ENCODE assay signal across 8 cellular contexts in the genomic region with DNA sequence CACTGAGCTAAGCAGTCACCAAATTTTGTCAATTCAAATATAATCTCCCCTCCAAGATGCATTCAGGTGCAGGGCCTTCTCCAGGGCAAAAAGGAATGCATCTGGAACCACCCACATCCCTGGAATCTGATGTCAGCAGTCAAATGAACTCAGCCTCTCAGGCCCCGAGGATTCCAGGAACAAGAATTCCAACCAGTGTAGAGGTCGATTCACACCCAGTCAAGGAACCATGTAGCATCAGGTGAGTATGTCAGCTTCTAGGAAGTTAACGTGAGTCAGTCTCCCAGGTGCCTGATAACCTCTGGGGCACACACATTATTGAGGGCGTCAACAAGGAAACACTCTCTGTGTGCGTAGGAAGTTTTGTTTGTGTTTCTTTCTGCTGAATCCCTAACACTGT.
A peak's percentile ranks its signal among the peaks of the same experiment; 100 is the strongest.
DNase-seq lines count a peak whose midpoint lies in the region; ATAC-seq, FAIRE-seq and TF ChIP-seq lines count a peak whose summit lies in the region.
"Not testable (repeated sequence)": the region's sequence is repeated elsewhere in the genome, so short reads cannot be mapped to it uniquely, and the experiment has no call there.

No MANE protein-coding gene starts in this region.

- H3K18ac ChIP-seq in trophoblast cell (ENCODE audit: low read length), result not testable (repeated sequence)

- not testable (repeated sequence) for H3K23ac ChIP-seq in trophoblast cell (ENCODE audit: low read length)

- not testable (repeated sequence) for H4K8ac ChIP-seq in trophoblast cell (ENCODE audit: low read depth, low read length)

- not testable (repeated sequence) for ATAC-seq in PC-3
- ATAC-seq in body of pancreas, result peak; percentile 89
- ATAC-seq in lung (ENCODE audit: insufficient read depth, low FRiP score), result peak; percentile 34

- peak; percentile 90 for FAIRE-seq in urothelium cell line (lab: Jason Lieb, UNC)

- not testable (repeated sequence) for H3K4me3 ChIP-seq in PC-3 (ENCODE audit: low read length); body of pancreas; hepatocyte; lung; trophoblast cell (ENCODE audit: low read depth, low read length)

- POLR2A ChIA-PET in PC-3 (lab: Charles Lee; ENCODE audit: unreplicated experiment), result not testable (repeated sequence)

- H2BK5ac ChIP-seq in trophoblast cell (ENCODE audit: low read depth, low read length, poor library complexity), result not testable (repeated sequence)

- not testable (repeated sequence) for BruUV-seq in PC-3 (replicated peaks; lab: Mats Ljungman, UMichigan)

- not testable (repeated sequence) for H3K9me3 Mint-ChIP-seq in endothelial cell (ENCODE audit: unreplicated experiment)

- peak overlapping the region; percentile 48 for H3K27ac Mint-ChIP-seq in endothelial cell (ENCODE audit: unreplicated experiment)

- peak overlapping the region; percentile 92 for H3K27ac ChIP-seq in PC-3 (ENCODE audit: low read length)
- peak overlapping the region in 3 of 4 donors; percentile 41 to 56 (median 45) for H3K27ac ChIP-seq in body of pancreas
- peak overlapping the region; percentile 75 for H3K27ac ChIP-seq in hepatocyte
- H3K27ac ChIP-seq in lung (ENCODE audit: low read depth in 1 of 2, low read length in 1 of 2); trophoblast cell (ENCODE audit: low read depth, low read length): not testable (repeated sequence)

- DNase-seq in DMS53 (lab: John Stamatoyannopoulos, UW), result peak; percentile 22
- peak; percentile 62 for DNase-seq in PC-3
- peak; percentile 20 to 65 (median 49) for DNase-seq in body of pancreas
- DNase-seq in endothelial cell (ENCODE audit: low spot score); lung (ENCODE audit: low spot score): not testable (repeated sequence)
- peak; percentile 29 for DNase-seq in hepatocyte (ENCODE audit: low spot score)
- peak; percentile 80 to 88 for DNase-seq in trophoblast cell
- peak; percentile 29 for DNase-seq in urothelium cell line (ENCODE audit: low spot score)

- not testable (repeated sequence) for H2BK12ac ChIP-seq in trophoblast cell (ENCODE audit: low read length)

- not testable (repeated sequence) for H3K27me3 Mint-ChIP-seq in endothelial cell (ENCODE audit: unreplicated experiment)

- H2BK120ac ChIP-seq in trophoblast cell (ENCODE audit: insufficient read depth, low read length, poor library complexity), result not testable (repeated sequence)

- not testable (repeated sequence) for H3K9ac ChIP-seq in PC-3 (ENCODE audit: low read length); trophoblast cell (ENCODE audit: low read length)

- not testable (repeated sequence) for H3K9me3 ChIP-seq in PC-3 (ENCODE audit: low read length); body of pancreas; hepatocyte (ENCODE audit: low read depth); lung (ENCODE audit: control insufficient read depth in 2 of 2, insufficient read depth in 1 of 2, low read length in 1 of 2); trophoblast cell (ENCODE audit: insufficient read depth, low read depth, low read length)

- not testable (repeated sequence) for H4K20me1 ChIP-seq in PC-3 (ENCODE audit: low read length); hepatocyte (ENCODE audit: insufficient read depth, poor library complexity, severe bottlenecking)

- CTCF ChIA-PET in PC-3 (lab: Charles Lee), result not testable (repeated sequence)

- H3K79me1 ChIP-seq in trophoblast cell (ENCODE audit: low read length), result not testable (repeated sequence)

- intact Hi-C loops in PC-3 (cut with micrococcal nuclease); body of pancreas (cut with DNase I): not testable (repeated sequence)

- not testable (repeated sequence) for TF ChIP-seq CTCF in PC-3 (conservative IDR thresholded peaks at IDR 0.05; ENCODE audit: low read depth, low read length); body of pancreas (IDR thresholded peaks at IDR 0.05); endothelial cell (IDR thresholded peaks at IDR 0.05; ENCODE audit: unreplicated experiment); hepatocyte (IDR thresholded peaks at IDR 0.05; ENCODE audit: poor library complexity); lung (IDR thresholded peaks at IDR 0.05; ENCODE audit: control extremely low read depth, extremely low read depth)

- H3F3A ChIP-seq in PC-3 (ENCODE audit: low read length, unreplicated experiment), result not testable (repeated sequence)

- not testable (repeated sequence) for H3K4me2 ChIP-seq in PC-3 (ENCODE audit: low read length); hepatocyte; trophoblast cell (ENCODE audit: low read length)

- not testable (repeated sequence) for H3K14ac ChIP-seq in trophoblast cell (ENCODE audit: low read length)

- H3K36me3 Mint-ChIP-seq in endothelial cell (ENCODE audit: low read depth, unreplicated experiment), result not testable (repeated sequence)

- not testable (repeated sequence) for H2AK5ac ChIP-seq in trophoblast cell (ENCODE audit: low read length)

- H3K4ac ChIP-seq in trophoblast cell (ENCODE audit: low read depth, low read length), result not testable (repeated sequence)

- H2AFZ ChIP-seq in PC-3 (ENCODE audit: low read length); hepatocyte; trophoblast cell (ENCODE audit: insufficient read depth, low read length, poor library complexity): not testable (repeated sequence)

- H3K27me3 ChIP-seq in PC-3 (ENCODE audit: low read length); body of pancreas; hepatocyte; lung (ENCODE audit: control insufficient read depth, insufficient read depth); trophoblast cell (ENCODE audit: insufficient read depth, low read length): not testable (repeated sequence)

- not testable (repeated sequence) for H3K79me2 ChIP-seq in PC-3 (ENCODE audit: low read length); hepatocyte; trophoblast cell (ENCODE audit: control insufficient read depth, insufficient read depth, low read length, poor library complexity)

- not testable (repeated sequence) for H3K4me1 Mint-ChIP-seq in endothelial cell (ENCODE audit: unreplicated experiment)

- H4K12ac ChIP-seq in trophoblast cell (ENCODE audit: low read depth, low read length), result not testable (repeated sequence)

- not testable (repeated sequence) for H4K91ac ChIP-seq in trophoblast cell (ENCODE audit: low read depth, low read length)

- not testable (repeated sequence) for TF ChIP-seq POLR2A in body of pancreas (IDR thresholded peaks at IDR 0.05)

- H3K36me3 ChIP-seq in PC-3 (ENCODE audit: low read depth, low read length); body of pancreas (replicated peaks in 1 of 2; ENCODE audit: insufficient read depth in 1 of 2, low read depth in 2 of 2); hepatocyte (replicated peaks; ENCODE audit: insufficient read depth, low read depth); lung (ENCODE audit: control insufficient read depth in 2 of 2, insufficient read depth in 2 of 2, low read length in 2 of 2); trophoblast cell (ENCODE audit: control insufficient read depth in 1 of 2, insufficient read depth in 2 of 2, low read length in 2 of 2): not testable (repeated sequence)

- H3K4me3 Mint-ChIP-seq in endothelial cell (ENCODE audit: unreplicated experiment), result not testable (repeated sequence)

- H3K9me2 ChIP-seq in PC-3 (replicated peaks; ENCODE audit: low read length); hepatocyte (replicated peaks; ENCODE audit: insufficient read depth): not testable (repeated sequence)

- H3K4me1 ChIP-seq in PC-3 (ENCODE audit: insufficient read depth, low read length), result peaks cover 22% of the 10 kb centered on the region
- peaks cover 18% of the 10 kb centered on the region for H3K4me1 ChIP-seq in body of pancreas
- H3K4me1 ChIP-seq in hepatocyte (ENCODE audit: insufficient read depth); lung (ENCODE audit: control insufficient read depth in 2 of 2, insufficient read depth in 2 of 2, low read length in 2 of 2); trophoblast cell (ENCODE audit: control insufficient read depth in 1 of 2, insufficient read depth in 2 of 2, low read length in 2 of 2): not testable (repeated sequence)

- WGBS in body of pancreas, 2 donors, result 7 to 32% methylated on average over 3 to 5 of the region's 5 CpGs
- 45% methylated on average over 5 of the region's 5 CpGs for WGBS in hepatocyte (ENCODE audit: low lambda C conversion rate, missing lambda C conversion rate)
- WGBS in lung, 2 donors, result 56 to 67% methylated on average over 5 of the region's 5 CpGs
- WGBS in trophoblast cell (ENCODE audit: extremely low coverage, insufficient coverage, insufficient read length), result no CpG with 5 or more reads among the region's 5 CpGs
